Comparison of ENCODE assay signal across 2 cellular contexts in the genomic region with DNA sequence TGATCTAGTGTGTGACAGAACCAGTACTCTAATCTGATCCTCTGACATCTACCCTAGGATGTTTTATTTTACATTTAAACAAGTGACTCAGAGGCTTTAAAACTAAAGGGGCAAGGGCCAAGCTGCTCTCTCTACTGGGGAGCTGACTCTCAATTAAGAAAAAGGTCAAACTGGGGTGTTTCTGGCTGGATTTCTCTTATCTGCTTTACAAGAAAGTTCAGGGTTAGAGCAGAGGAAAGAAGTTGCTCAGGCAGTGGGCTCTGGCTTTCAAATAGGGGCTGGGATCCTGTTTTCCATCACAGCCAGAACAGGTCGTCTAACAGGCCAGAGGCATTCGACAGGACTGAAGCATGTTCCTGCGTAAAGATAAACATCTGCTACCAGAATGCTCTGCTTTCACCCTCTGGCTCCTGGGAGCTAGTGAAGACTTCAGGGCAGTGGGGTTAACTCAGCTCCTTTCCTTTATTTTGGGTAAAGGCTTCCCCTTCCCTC.
TF ChIP-seq lines count a peak whose summit lies in the region.

No MANE protein-coding gene starts in this region.

TF ChIP-seq in HEK293, 187 proteins besides CTCF, POLR2A, EP300 and RAD21:
- no peak for TF ChIP-seq ZNF138 (tag by site-specific recombination; IDR thresholded peaks at IDR 0.05; ENCODE audit: borderline replicate concordance)
- TF ChIP-seq PRDM1 (tag by site-specific recombination; IDR thresholded peaks at IDR 0.05): peak; percentile 42; the same call in 1 of the 2 replicates
- peak; percentile 25; the same call in 1 of the 2 replicates for TF ChIP-seq ZBTB17 (tag by site-specific recombination; IDR thresholded peaks at IDR 0.05)
- TF ChIP-seq, protein P1, sequence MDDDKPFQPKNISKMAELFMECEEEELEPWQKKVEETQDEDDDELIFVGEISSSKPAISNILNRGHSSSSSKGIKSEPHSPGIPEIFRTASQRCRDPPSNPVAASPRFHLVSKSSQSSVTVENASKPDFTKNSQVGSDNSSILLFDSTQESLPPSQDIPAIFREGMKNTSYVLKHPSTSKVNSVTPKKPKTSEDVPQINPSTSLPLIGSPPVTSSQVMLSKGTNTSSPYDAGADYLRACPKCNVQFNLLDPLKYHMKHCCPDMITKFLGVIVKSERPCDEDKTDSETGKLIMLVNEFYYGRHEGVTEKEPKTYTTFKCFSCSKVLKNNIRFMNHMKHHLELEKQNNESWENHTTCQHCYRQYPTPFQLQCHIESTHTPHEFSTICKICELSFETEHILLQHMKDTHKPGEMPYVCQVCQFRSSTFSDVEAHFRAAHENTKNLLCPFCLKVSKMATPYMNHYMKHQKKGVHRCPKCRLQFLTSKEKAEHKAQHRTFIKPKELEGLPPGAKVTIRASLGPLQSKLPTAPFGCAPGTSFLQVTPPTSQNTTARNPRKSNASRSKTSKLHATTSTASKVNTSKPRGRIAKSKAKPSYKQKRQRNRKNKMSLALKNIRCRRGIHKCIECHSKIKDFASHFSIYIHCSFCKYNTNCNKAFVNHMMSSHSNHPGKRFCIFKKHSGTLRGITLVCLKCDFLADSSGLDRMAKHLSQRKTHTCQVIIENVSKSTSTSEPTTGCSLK (tag by site-specific recombination; IDR thresholded peaks at IDR 0.05): no peak

TF ChIP-seq in K562, 482 proteins besides CTCF, POLR2A, EP300 and RAD21:
- no peak for TF ChIP-seq PHB (CRISPR knock-in tag; IDR thresholded peaks at IDR 0.05)
- no peak for TF ChIP-seq ZNF175 (CRISPR knock-in tag; IDR thresholded peaks at IDR 0.05; ENCODE audit: low read depth)
- no peak for TF ChIP-seq PML (IDR thresholded peaks at IDR 0.05; ENCODE audit: low read length)
- TF ChIP-seq, protein P2, sequence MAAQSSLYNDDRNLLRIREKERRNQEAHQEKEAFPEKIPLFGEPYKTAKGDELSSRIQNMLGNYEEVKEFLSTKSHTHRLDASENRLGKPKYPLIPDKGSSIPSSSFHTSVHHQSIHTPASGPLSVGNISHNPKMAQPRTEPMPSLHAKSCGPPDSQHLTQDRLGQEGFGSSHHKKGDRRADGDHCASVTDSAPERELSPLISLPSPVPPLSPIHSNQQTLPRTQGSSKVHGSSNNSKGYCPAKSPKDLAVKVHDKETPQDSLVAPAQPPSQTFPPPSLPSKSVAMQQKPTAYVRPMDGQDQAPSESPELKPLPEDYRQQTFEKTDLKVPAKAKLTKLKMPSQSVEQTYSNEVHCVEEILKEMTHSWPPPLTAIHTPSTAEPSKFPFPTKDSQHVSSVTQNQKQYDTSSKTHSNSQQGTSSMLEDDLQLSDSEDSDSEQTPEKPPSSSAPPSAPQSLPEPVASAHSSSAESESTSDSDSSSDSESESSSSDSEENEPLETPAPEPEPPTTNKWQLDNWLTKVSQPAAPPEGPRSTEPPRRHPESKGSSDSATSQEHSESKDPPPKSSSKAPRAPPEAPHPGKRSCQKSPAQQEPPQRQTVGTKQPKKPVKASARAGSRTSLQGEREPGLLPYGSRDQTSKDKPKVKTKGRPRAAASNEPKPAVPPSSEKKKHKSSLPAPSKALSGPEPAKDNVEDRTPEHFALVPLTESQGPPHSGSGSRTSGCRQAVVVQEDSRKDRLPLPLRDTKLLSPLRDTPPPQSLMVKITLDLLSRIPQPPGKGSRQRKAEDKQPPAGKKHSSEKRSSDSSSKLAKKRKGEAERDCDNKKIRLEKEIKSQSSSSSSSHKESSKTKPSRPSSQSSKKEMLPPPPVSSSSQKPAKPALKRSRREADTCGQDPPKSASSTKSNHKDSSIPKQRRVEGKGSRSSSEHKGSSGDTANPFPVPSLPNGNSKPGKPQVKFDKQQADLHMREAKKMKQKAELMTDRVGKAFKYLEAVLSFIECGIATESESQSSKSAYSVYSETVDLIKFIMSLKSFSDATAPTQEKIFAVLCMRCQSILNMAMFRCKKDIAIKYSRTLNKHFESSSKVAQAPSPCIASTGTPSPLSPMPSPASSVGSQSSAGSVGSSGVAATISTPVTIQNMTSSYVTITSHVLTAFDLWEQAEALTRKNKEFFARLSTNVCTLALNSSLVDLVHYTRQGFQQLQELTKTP (IDR thresholded peaks at IDR 0.05; ENCODE audit: low read depth in 1 of 2, partially characterized antibody in 2 of 2): peak in 1 of 2 experiments; percentile 58
- TF ChIP-seq, protein P3, sequence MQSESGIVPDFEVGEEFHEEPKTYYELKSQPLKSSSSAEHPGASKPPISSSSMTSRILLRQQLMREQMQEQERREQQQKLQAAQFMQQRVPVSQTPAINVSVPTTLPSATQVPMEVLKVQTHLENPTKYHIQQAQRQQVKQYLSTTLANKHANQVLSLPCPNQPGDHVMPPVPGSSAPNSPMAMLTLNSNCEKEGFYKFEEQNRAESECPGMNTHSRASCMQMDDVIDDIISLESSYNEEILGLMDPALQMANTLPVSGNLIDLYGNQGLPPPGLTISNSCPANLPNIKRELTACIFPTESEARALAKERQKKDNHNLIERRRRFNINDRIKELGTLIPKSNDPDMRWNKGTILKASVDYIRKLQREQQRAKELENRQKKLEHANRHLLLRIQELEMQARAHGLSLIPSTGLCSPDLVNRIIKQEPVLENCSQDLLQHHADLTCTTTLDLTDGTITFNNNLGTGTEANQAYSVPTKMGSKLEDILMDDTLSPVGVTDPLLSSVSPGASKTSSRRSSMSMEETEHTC (IDR thresholded peaks at IDR 0.05): no peak
- TF ChIP-seq, protein P4, sequence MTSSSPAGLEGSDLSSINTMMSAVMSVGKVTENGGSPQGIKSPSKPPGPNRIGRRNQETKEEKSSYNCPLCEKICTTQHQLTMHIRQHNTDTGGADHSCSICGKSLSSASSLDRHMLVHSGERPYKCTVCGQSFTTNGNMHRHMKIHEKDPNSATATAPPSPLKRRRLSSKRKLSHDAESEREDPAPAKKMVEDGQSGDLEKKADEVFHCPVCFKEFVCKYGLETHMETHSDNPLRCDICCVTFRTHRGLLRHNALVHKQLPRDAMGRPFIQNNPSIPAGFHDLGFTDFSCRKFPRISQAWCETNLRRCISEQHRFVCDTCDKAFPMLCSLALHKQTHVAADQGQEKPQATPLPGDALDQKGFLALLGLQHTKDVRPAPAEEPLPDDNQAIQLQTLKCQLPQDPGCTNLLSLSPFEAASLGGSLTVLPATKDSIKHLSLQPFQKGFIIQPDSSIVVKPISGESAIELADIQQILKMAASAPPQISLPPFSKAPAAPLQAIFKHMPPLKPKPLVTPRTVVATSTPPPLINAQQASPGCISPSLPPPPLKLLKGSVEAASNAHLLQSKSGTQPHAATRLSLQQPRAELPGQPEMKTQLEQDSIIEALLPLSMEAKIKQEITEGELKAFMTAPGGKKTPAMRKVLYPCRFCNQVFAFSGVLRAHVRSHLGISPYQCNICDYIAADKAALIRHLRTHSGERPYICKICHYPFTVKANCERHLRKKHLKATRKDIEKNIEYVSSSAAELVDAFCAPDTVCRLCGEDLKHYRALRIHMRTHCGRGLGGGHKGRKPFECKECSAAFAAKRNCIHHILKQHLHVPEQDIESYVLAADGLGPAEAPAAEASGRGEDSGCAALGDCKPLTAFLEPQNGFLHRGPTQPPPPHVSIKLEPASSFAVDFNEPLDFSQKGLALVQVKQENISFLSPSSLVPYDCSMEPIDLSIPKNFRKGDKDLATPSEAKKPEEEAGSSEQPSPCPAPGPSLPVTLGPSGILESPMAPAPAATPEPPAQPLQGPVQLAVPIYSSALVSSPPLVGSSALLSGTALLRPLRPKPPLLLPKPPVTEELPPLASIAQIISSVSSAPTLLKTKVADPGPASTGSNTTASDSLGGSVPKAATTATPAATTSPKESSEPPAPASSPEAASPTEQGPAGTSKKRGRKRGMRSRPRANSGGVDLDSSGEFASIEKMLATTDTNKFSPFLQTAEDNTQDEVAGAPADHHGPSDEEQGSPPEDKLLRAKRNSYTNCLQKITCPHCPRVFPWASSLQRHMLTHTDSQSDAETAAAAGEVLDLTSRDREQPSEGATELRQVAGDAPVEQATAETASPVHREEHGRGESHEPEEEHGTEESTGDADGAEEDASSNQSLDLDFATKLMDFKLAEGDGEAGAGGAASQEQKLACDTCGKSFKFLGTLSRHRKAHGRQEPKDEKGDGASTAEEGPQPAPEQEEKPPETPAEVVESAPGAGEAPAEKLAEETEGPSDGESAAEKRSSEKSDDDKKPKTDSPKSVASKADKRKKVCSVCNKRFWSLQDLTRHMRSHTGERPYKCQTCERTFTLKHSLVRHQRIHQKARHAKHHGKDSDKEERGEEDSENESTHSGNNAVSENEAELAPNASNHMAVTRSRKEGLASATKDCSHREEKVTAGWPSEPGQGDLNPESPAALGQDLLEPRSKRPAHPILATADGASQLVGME (CRISPR knock-in tag; IDR thresholded peaks at IDR 0.05): no peak
- TF ChIP-seq MTA1 (IDR thresholded peaks at IDR 0.05; ENCODE audit: borderline replicate concordance): no peak
- TF ChIP-seq, protein P5, sequence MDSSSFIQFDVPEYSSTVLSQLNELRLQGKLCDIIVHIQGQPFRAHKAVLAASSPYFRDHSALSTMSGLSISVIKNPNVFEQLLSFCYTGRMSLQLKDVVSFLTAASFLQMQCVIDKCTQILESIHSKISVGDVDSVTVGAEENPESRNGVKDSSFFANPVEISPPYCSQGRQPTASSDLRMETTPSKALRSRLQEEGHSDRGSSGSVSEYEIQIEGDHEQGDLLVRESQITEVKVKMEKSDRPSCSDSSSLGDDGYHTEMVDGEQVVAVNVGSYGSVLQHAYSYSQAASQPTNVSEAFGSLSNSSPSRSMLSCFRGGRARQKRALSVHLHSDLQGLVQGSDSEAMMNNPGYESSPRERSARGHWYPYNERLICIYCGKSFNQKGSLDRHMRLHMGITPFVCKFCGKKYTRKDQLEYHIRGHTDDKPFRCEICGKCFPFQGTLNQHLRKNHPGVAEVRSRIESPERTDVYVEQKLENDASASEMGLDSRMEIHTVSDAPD (CRISPR knock-in tag; IDR thresholded peaks at IDR 0.05): no peak
- TF ChIP-seq NFRKB (IDR thresholded peaks at IDR 0.05; ENCODE audit: low read depth): no peak
- TF ChIP-seq L3MBTL2 (IDR thresholded peaks at IDR 0.05): peak; percentile 76
- no peak for TF ChIP-seq ETV1 (tag; conservative IDR thresholded peaks at IDR 0.05; ENCODE audit: low read depth)
- TF ChIP-seq HIVEP1 (CRISPR knock-in tag; IDR thresholded peaks at IDR 0.05): no peak
